Comparison of ENCODE assay signal across 10 cellular contexts in genomic region chr3:79767953-79768282, GRCh38. TPM values are rescaled to one million over a fixed set of nuclear protein-coding genes. Genes with fewer than 3 reads are reported as not detected.
DNase-seq lines count a peak whose midpoint lies in the region; ATAC-seq and TF ChIP-seq lines count a peak whose summit lies in the region.
"Had no signal": no experiment of that assay in that cellular context is flagged by ENCODE, and none has a peak within 500 bp of the region (broad histone marks: within the 10 kb centered on the region; RNA-seq: fewer than 3 reads in every experiment).

Gene ROBO1 (minus strand): TSS chr3:79767998.

- H3K4me3 ChIP-seq in endodermal cell (ENCODE audit: low read length): peak within 1 kb of the TSS; percentile 80

- no peak for TF ChIP-seq POLR2A in erythroblast (IDR thresholded peaks at IDR 0.05; ENCODE audit: low read length)

- H3K9me3 ChIP-seq in endodermal cell (ENCODE audit: control insufficient read depth, low read length): no peaks in the 10 kb centered on the region

- no peak within 1 kb of the TSS for H3K9ac ChIP-seq in endodermal cell (ENCODE audit: extremely low read depth, low read length, poor library complexity, severe bottlenecking)

- no peaks in the 10 kb centered on the region for H3K36me3 Mint-ChIP-seq in endodermal cell (ENCODE audit: low read depth)
- H3K36me3 Mint-ChIP-seq in nephron progenitor cell (ENCODE audit: low read depth): no peaks in the 10 kb centered on the region

- TF ChIP-seq CTCF in endodermal cell (conservative IDR thresholded peaks at IDR 0.05): no peak
- no peak for TF ChIP-seq CTCF in nephron progenitor cell (IDR thresholded peaks at IDR 0.05)

- no peak within 1 kb of the TSS for H3K27ac ChIP-seq in endodermal cell (ENCODE audit: low read depth, low read length)
- H3K27ac ChIP-seq: C4-2B had no signal

- peaks cover 55% of the 10 kb centered on the region for H3K27me3 ChIP-seq in endodermal cell (ENCODE audit: control insufficient read depth, insufficient read depth, low read length, poor library complexity, severe bottlenecking)

- no peaks in the 10 kb centered on the region for H3K36me3 ChIP-seq in endodermal cell (ENCODE audit: control insufficient read depth, insufficient read depth, low read length)

- H3K27me3 Mint-ChIP-seq in endodermal cell (ENCODE audit: insufficient read depth) (peaks cover 1% of the 10 kb centered on the region), nephron progenitor cell (ENCODE audit: low read depth, poor library complexity) (peaks cover 25% of the 10 kb centered on the region)

- H3K27ac Mint-ChIP-seq in endodermal cell (no peak within 1 kb of the TSS), nephron progenitor cell (no peak within 1 kb of the TSS)

- H3K9me3 Mint-ChIP-seq in endodermal cell: no peaks in the 10 kb centered on the region
- peaks cover 3% of the 10 kb centered on the region for H3K9me3 Mint-ChIP-seq in nephron progenitor cell

- H3K4me3 Mint-ChIP-seq in endodermal cell: no peak within 1 kb of the TSS
- H3K4me3 Mint-ChIP-seq in nephron progenitor cell: no peak within 1 kb of the TSS

- H3K4me1 Mint-ChIP-seq in endodermal cell (peaks cover 13% of the 10 kb centered on the region), nephron progenitor cell (peaks cover 32% of the 10 kb centered on the region)

- no peak for DNase-seq in A172 (ENCODE audit: low spot score)
- DNase-seq in NCI-H2227 treated with DMSO at 0.1 percent for 48 hours (lab: John Stamatoyannopoulos, UW): peak; percentile 53
- DNase-seq in endodermal cell: no peak
- DNase-seq in nephron progenitor cell: peak; percentile 20
- no peak for DNase-seq in NOMO-1 (lab: John Stamatoyannopoulos, UW; ENCODE audit: unreplicated experiment in 2 of 2)
- no peak for DNase-seq in erythroblast (lab: John Stamatoyannopoulos, UW)
- no peak for DNase-seq in AG08396 (ENCODE audit: low spot score)
- DNase-seq: NK-92 treated with Interleukin-12 subunit alpha and Interleukin-12 subunit beta, amount 100 ng/mL, for 24 hours had no signal

- H3K4me1 ChIP-seq in endodermal cell (ENCODE audit: control insufficient read depth, insufficient read depth, low read length): no peaks in the 10 kb centered on the region

- no peak for ATAC-seq in GM18858 (IDR thresholded peaks at IDR 0.05; ENCODE audit: unreplicated experiment)

- 4% methylated on average over 8 of the region's 11 CpGs; no CpG with 5 or more reads in 1 of the 2 experiments for WGBS in endodermal cell (ENCODE audit: insufficient coverage in 1 of 2, insufficient read length in 1 of 2), 2 experiments

RNA-seq across cellular contexts. Expression of gene ROBO1, which starts in this region (rescaled TPM):
- 11.2 and 12.2 TPM in 2 replicates for total RNA-seq in A172 (2014; rRNA removed; shearing (Covaris generic))
- total RNA-seq in endodermal cell: 10 to 100 TPM; 74.8 to 75.9 TPM
- 86.0 TPM for polyA plus RNA-seq in endodermal cell (2013, experiment 1 of 2)
- polyA plus RNA-seq in endodermal cell (2013, experiment 2 of 2): 78.9 TPM

Comparison
In these comparisons a context has a peak if more than half of its experiments do, and no peak if none do; other contexts are left out.
1. DNase-seq: peak in NCI-H2227 treated with DMSO at 0.1 percent for 48 hours (single experiment) and nephron progenitor cell (single experiment); none in A172 (single experiment), endodermal cell (single experiment), NOMO-1 (0 of 2), erythroblast (0 of 2) and AG08396 (single experiment).